ENCODE assay signal across 1 cellular context in the genomic region with DNA sequence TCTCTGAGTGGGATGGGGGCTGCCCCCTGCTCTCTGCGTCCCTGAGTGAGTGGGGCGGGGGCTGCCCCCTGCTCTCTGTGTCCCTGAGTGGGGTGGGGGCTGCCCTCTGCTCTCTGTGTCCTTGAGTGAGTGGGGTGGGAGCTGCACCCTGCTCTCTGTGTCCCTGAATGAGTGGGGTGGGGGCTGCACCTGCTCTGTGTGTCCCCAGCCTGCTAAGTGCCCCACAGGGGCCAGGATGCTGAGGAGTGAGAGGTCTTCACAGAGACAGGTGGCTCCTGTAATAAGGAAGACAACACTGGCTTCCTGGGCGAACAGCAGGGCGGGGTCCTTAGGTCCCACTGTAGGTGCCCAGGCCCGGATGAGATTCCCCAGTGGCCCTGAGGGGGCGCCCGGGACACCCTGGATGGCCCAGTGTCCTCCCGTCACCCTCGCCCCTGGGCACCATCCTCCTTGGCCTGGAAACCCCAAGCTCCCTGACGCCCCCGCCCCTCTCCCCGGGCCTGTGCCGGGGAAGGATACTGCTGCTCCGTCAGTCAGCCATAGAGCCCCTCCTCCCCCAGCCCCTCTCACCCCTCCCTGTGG.
TF ChIP-seq lines count a peak whose summit lies in the region.

No MANE protein-coding gene starts in this region.

TF ChIP-seq in GM23338, 12 proteins besides CTCF, POLR2A, EP300 and RAD21 (continued from another document):
- TF ChIP-seq REST (IDR thresholded peaks at IDR 0.05; ENCODE audit: unreplicated experiment) (no peak), POLR2AphosphoS5 (IDR thresholded peaks at IDR 0.05; ENCODE audit: low read depth) (no peak)
